ENCODE assay signal across 8 cellular contexts in genomic region chr6:167217951-167218759, GRCh38.
DNase-seq lines count a peak whose midpoint lies in the region; ATAC-seq and TF ChIP-seq lines count a peak whose summit lies in the region.
"Not testable (repeated sequence)": the region's sequence is repeated elsewhere in the genome, so short reads cannot be mapped to it uniquely, and the experiment has no call there.

No MANE protein-coding gene starts in this region.

- peak; percentile 90 for ATAC-seq in GM19351 (IDR thresholded peaks at IDR 0.05; ENCODE audit: unreplicated experiment)
- ATAC-seq in HG03342 (IDR thresholded peaks at IDR 0.05; ENCODE audit: unreplicated experiment): peak; percentile 83
- peak; percentile 80 for ATAC-seq in central memory CD8-positive, alpha-beta T cell (replicated peaks; ENCODE audit: extremely low read depth, poor library complexity, severe bottlenecking)
- peak; percentile 71 for ATAC-seq in sciatic nerve

- not testable (repeated sequence) for H3K27me3 Mint-ChIP-seq in CD14-positive monocyte (ENCODE audit: low read depth in 3 of 3); central memory CD8-positive, alpha-beta T cell; immature natural killer cell (ENCODE audit: low read depth in 3 of 3)

- H3K4me3 Mint-ChIP-seq in CD14-positive monocyte; central memory CD8-positive, alpha-beta T cell; immature natural killer cell: not testable (repeated sequence)

- DNase-seq in CD14-positive monocyte (ENCODE audit: low spot score); central memory CD8-positive, alpha-beta T cell (ENCODE audit: low spot score in 2 of 2); sciatic nerve (ENCODE audit: low spot score): not testable (repeated sequence)
- peak; percentile 25 for DNase-seq in NCI-H524 treated with DMSO at 0.1 percent for 48 hours (lab: John Stamatoyannopoulos, UW)
- DNase-seq in activated CD4-positive, alpha-beta T cell treated with anti-CD3 and anti-CD28 coated beads for 4 hours: peak; percentile 8 to 34
- DNase-seq in immature natural killer cell: peak in 2 of 3 donors; percentile 10 to 15

- not testable (repeated sequence) for H3K27ac Mint-ChIP-seq in CD14-positive monocyte; central memory CD8-positive, alpha-beta T cell (ENCODE audit: low read depth); immature natural killer cell

- intact Hi-C loops in CD14-positive monocyte (cut with micrococcal nuclease); sciatic nerve (cut with DNase I): not testable (repeated sequence)

- H3K4me1 Mint-ChIP-seq in CD14-positive monocyte; central memory CD8-positive, alpha-beta T cell; immature natural killer cell: not testable (repeated sequence)

- H3K36me3 Mint-ChIP-seq in CD14-positive monocyte; central memory CD8-positive, alpha-beta T cell (ENCODE audit: insufficient read depth); immature natural killer cell: not testable (repeated sequence)

- not testable (repeated sequence) for H3K9me3 Mint-ChIP-seq in CD14-positive monocyte; central memory CD8-positive, alpha-beta T cell; immature natural killer cell

- peak; percentile 37 for TF ChIP-seq CTCF in CD14-positive monocyte (IDR thresholded peaks at IDR 0.05)
